ENCODE assay signal across 8 cellular contexts in the genomic region with DNA sequence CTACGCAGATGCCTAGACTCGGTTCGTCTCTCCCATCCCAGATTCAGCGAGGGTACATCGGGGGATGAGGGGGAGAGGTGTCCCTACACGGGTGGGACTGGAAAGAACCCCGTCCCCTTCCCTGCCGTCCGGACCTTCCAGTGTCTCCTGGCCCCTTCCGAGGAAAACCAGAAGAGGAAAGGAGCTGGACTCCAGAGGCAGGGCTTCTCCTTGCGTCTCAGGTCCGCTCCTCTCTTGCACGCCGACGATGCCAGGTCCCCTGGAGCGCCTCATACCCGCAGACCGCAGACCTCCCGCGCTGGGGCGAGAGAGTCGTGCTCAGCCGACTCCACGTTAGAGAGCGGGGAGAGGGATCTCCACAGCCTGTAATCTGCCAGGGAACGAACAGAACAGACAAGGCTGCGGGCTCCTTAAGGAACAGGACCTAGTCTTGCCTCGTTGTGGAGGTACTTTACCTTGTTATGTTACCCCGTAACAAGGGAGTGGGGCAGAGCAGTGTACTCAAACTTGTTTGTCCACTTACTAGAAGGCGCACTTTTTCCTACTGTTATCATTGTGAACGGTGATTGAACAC. TPM values are rescaled to one million over a fixed set of nuclear protein-coding genes. Genes with fewer than 3 reads are reported as not detected.
DNase-seq lines count a peak whose midpoint lies in the region; ATAC-seq and TF ChIP-seq lines count a peak whose summit lies in the region.

No MANE protein-coding gene starts in this region.

- peak overlapping the region; percentile 92 for H3K4me3 ChIP-seq in GM08714 (ENCODE audit: low read length)
- peak overlapping the region; percentile 59 for H3K4me3 ChIP-seq in HFF-Myc (replicated peaks; ENCODE audit: low read depth, low read length)
- peak overlapping the region; percentile 56 for H3K4me3 ChIP-seq in lung

- intact Hi-C loops in activated B cell treated with CpG ODN at 0.5 μM for 24 hours (cut with micrococcal nuclease): loop anchor here (10.0 kb wide), 1 partner anchor 325 kb away; a partner anchor contains a TSS

- ATAC-seq in activated B cell treated with CpG ODN at 0.5 μM for 24 hours (ENCODE audit: low read depth) (peak; percentile 26), lung (ENCODE audit: insufficient read depth, low FRiP score) (peak; percentile 13)

- CTCF ChIA-PET in activated B cell treated with CpG ODN at 0.5 μM for 24 hours (lab: Charles Lee): interaction anchor here (0.7 to 4.9 kb wide), 3 partner anchors 16 to 51 kb away, joined by 3 to 38 read pairs (median 4); no protein-coding TSS in a partner anchor

- no peaks in the 10 kb centered on the region for H3K27me3 ChIP-seq in lung (ENCODE audit: control insufficient read depth, insufficient read depth)

- 0 to 1% methylated on average over 31 of the region's 31 CpGs for WGBS in lung, 2 donors

- H3K4me1 Mint-ChIP-seq in activated B cell treated with CpG ODN at 0.5 μM for 24 hours: peaks cover 35% of the 10 kb centered on the region

- no peaks in the 10 kb centered on the region for H3K36me3 Mint-ChIP-seq in activated B cell treated with CpG ODN at 0.5 μM for 24 hours (ENCODE audit: low read depth)

- peak overlapping the region; percentile 58 to 97 for H3K27ac ChIP-seq in lung (ENCODE audit: low read depth in 1 of 2, low read length in 1 of 2)

- TF ChIP-seq CTCF in HFF-Myc (IDR thresholded peaks at IDR 0.05; ENCODE audit: low read depth, low read length, missing control alignments): no peak
- TF ChIP-seq CTCF in activated B cell treated with CpG ODN at 0.5 μM for 24 hours (IDR thresholded peaks at IDR 0.05): no peak
- TF ChIP-seq CTCF in lung (IDR thresholded peaks at IDR 0.05; ENCODE audit: control extremely low read depth, extremely low read depth): no peak

- DNase-seq in HFF-Myc (ENCODE audit: extremely low read depth, low read depth) (no peak), NCI-H1105 treated with DMSO at 0.1 percent for 48 hours (lab: John Stamatoyannopoulos, UW) (peak; percentile 69), activated B cell treated with CpG ODN at 0.5 μM for 24 hours (peak; percentile 45), dermis blood vessel endothelial cell (peak; percentile 52), lung (ENCODE audit: low spot score) (peak; percentile 61), midbrain (lab: John Stamatoyannopoulos, UW) (no peak)
- peak; percentile 38 to 39 for DNase-seq in stimulated activated CD8-positive, alpha-beta memory T cell treated with anti-CD3 and anti-CD28 coated beads, Interleukin-15, amount 100 ng/mL, for 48 hours (ENCODE audit: low read depth in 2 of 2)

- POLR2A ChIA-PET in activated B cell treated with CpG ODN at 0.5 μM for 24 hours (lab: Charles Lee): interaction anchor here (1.3 to 1.9 kb wide), 2 partner anchors 35 to 66 kb away, joined by 3 to 4 read pairs; a partner anchor contains a TSS

- H3K4me3 Mint-ChIP-seq in activated B cell treated with CpG ODN at 0.5 μM for 24 hours: peak overlapping the region; percentile 91

- H3K9me3 ChIP-seq in lung (ENCODE audit: control insufficient read depth in 2 of 2, insufficient read depth in 1 of 2, low read length in 1 of 2): no peaks in the 10 kb centered on the region

- peak overlapping the region; percentile 72 for H3K27ac Mint-ChIP-seq in activated B cell treated with CpG ODN at 0.5 μM for 24 hours

- H3K27me3 Mint-ChIP-seq in activated B cell treated with CpG ODN at 0.5 μM for 24 hours: peaks cover 2% of the 10 kb centered on the region

- H3K36me3 ChIP-seq in lung (ENCODE audit: control insufficient read depth in 2 of 2, insufficient read depth in 2 of 2, low read length in 2 of 2): no peaks in the 10 kb centered on the region

- no peaks in the 10 kb centered on the region for H3K9me3 Mint-ChIP-seq in activated B cell treated with CpG ODN at 0.5 μM for 24 hours

- H3K4me1 ChIP-seq in lung (ENCODE audit: control insufficient read depth in 2 of 2, insufficient read depth in 2 of 2, low read length in 2 of 2): peaks cover 0 to 13% of the 10 kb centered on the region in 2 donors

RNA-seq across cellular contexts. Expression of a gene that starts 0.4 kb away (rescaled TPM):
- total RNA-seq in activated B cell treated with CpG ODN at 0.5 μM for 24 hours: 42.3 and 45.8 TPM in 2 replicates
- total RNA-seq in dermis blood vessel endothelial cell: 59.6 and 107 TPM in 2 replicates
- total RNA-seq in lung: 10 to 100 TPM; 25.9 to 86.6 TPM
- 100 to 1,000 TPM in 1 of 2 donors, 10 to 100 TPM in 1; 37.1 to 136 TPM for polyA plus RNA-seq in lung

RNA-seq across cellular contexts. Expression of a gene that starts 45.5 kb away (rescaled TPM):
- total RNA-seq in activated B cell treated with CpG ODN at 0.5 μM for 24 hours: 14.5 and 17.0 TPM in 2 replicates
- total RNA-seq in dermis blood vessel endothelial cell: 9.3 and 10.9 TPM in 2 replicates
- 10 to 100 TPM; 12.5 to 61.9 TPM for total RNA-seq in lung
- polyA plus RNA-seq in lung: 10 to 100 TPM in 1 of 2 donors, 1 to 10 TPM in 1; 6.6 to 13.9 TPM

RNA-seq across cellular contexts. Expression of a gene that starts 48.7 kb away (rescaled TPM):
- 0.10 TPM in 1 of 2 replicates, not detected in the other for total RNA-seq in activated B cell treated with CpG ODN at 0.5 μM for 24 hours
- not detected in 2 replicates for total RNA-seq in dermis blood vessel endothelial cell
- total RNA-seq in lung: 1 to 10 TPM in 1 of 2 donors, under 1 TPM in 1; 0.82 to 1.3 TPM
- polyA plus RNA-seq in lung: under 1 TPM; 0.12 to 0.35 TPM

Comparison
In these comparisons a context has a peak if more than half of its experiments do, and no peak if none do; other contexts are left out.
1. DNase-seq: peak in NCI-H1105 treated with DMSO at 0.1 percent for 48 hours (single experiment), activated B cell treated with CpG ODN at 0.5 μM for 24 hours (single experiment), dermis blood vessel endothelial cell (single experiment), lung (single experiment) and stimulated activated CD8-positive, alpha-beta memory T cell treated with anti-CD3 and anti-CD28 coated beads, Interleukin-15, amount 100 ng/mL, for 48 hours (2 of 2); none in HFF-Myc (single experiment) and midbrain (single experiment).
2. Peak in every context shown above with its lines, with median percentiles within 50 percentile points of each other: H3K4me3 ChIP-seq.